Comparison of ENCODE assay signal across 1 cellular context in genomic region chr9:101054657-101055056, GRCh38.
TF ChIP-seq lines count a peak whose summit lies in the region.

No MANE protein-coding gene starts in this region.

TF ChIP-seq in WTC11, 78 proteins besides CTCF, POLR2A, EP300 and RAD21 (continued from another document):
- TF ChIP-seq AR (CRISPR knock-in tag; IDR thresholded peaks at IDR 0.05) (no peak), ZBTB43 (CRISPR knock-in tag; IDR thresholded peaks at IDR 0.05) (no peak), RELA (CRISPR knock-in tag; IDR thresholded peaks at IDR 0.05; ENCODE audit: borderline replicate concordance) (no peak), ZNF281 (CRISPR knock-in tag; IDR thresholded peaks at IDR 0.05) (no peak), EMX1 (CRISPR knock-in tag; IDR thresholded peaks at IDR 0.05) (no peak), HMGXB4 (CRISPR knock-in tag; IDR thresholded peaks at IDR 0.05) (no peak), FOXP1 (CRISPR knock-in tag; IDR thresholded peaks at IDR 0.05; ENCODE audit: borderline replicate concordance) (no peak), PRRX2 (CRISPR knock-in tag; IDR thresholded peaks at IDR 0.05) (no peak), TEAD4 (CRISPR knock-in tag; IDR thresholded peaks at IDR 0.05) (no peak), ZNF263 (CRISPR knock-in tag; IDR thresholded peaks at IDR 0.05; ENCODE audit: low read depth) (no peak), TCF7 (CRISPR knock-in tag; IDR thresholded peaks at IDR 0.05; ENCODE audit: low read depth) (no peak), IRF1 (CRISPR knock-in tag; IDR thresholded peaks at IDR 0.05) (no peak)
TF ChIP-seq in WTC11: peak in this region for 0.
